ENCODE assay signal across 27 cellular contexts in the genomic region with DNA sequence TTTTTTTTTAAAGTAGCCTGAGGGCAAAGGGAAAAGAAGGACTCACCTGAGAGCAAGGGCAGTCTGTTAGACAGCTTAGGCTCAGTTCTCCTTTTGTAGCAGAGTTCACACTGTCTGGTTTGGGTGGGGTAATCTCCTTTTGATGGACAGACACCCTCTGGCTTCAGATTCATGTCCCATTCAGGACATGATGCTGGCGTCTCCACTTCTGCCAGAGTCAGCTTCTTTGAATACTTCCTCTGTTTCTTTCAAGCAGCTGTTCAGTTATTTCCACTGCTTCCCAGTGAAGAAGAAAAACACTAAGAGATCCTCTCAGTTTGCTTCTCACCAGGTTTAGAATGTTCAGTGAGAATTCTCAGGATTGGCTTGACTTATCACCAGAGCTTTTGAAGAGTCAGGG.
"Had no signal": no experiment of that assay in that cellular context is flagged by ENCODE, and none has a peak within 500 bp of the region (broad histone marks: within the 10 kb centered on the region; RNA-seq: fewer than 3 reads in every experiment).

No MANE protein-coding gene starts in this region.

- H3K4me3 Mint-ChIP-seq: activated CD4-positive, alpha-beta memory T cell treated with anti-CD3 and anti-CD28 coated beads, Interleukin-2, amount 10 ng/mL, durations not matched to agents 7 days and 5 days; activated CD4-positive, alpha-beta T cell treated with anti-CD3 and anti-CD28 coated beads for 36 hours; activated CD4-positive, alpha-beta T cell treated with anti-CD3 and anti-CD28 coated beads, Interleukin-2, amount 10 ng/mL, durations not matched to agents 24 days and 14 days; activated naive CD4-positive, alpha-beta T cell treated with anti-CD3 and anti-CD28 coated beads, Interleukin-2, amount 10 ng/mL, durations not matched to agents 7 days and 5 days; activated naive CD8-positive, alpha-beta T cell; activated T-cell treated with anti-CD3 and anti-CD28 coated beads, Interleukin-2, amount 50 U/mL, for 24 hours; activated T-cell treated with anti-CD3 and anti-CD28 coated beads, Interleukin-2, amount 50 U/mL, for 72 hours; central memory CD8-positive, alpha-beta T cell; dendritic cell treated with granulocyte-macrophage colony-stimulating factor and Interleukin-4, amounts not matched to agents 40 ng/mL and 50 ng/mL, for 4 days; endodermal cell had no signal

- H3K27ac Mint-ChIP-seq: activated CD4-positive, alpha-beta memory T cell treated with anti-CD3 and anti-CD28 coated beads, Interleukin-2, amount 10 ng/mL, durations not matched to agents 7 days and 5 days; activated CD4-positive, alpha-beta T cell treated with anti-CD3 and anti-CD28 coated beads for 36 hours; activated CD4-positive, alpha-beta T cell treated with anti-CD3 and anti-CD28 coated beads, Interleukin-2, amount 10 ng/mL, durations not matched to agents 24 days and 14 days; activated naive CD4-positive, alpha-beta T cell treated with anti-CD3 and anti-CD28 coated beads, Interleukin-2, amount 10 ng/mL, durations not matched to agents 7 days and 5 days; activated naive CD8-positive, alpha-beta T cell; activated T-cell treated with anti-CD3 and anti-CD28 coated beads, Interleukin-2, amount 50 U/mL, for 24 hours; dendritic cell treated with granulocyte-macrophage colony-stimulating factor and Interleukin-4, amounts not matched to agents 40 ng/mL and 50 ng/mL, for 4 days; endodermal cell had no signal

- FAIRE-seq: bronchial epithelial cell had no signal

- ATAC-seq: activated CD4-positive, alpha-beta T cell treated with anti-CD3 and anti-CD28 coated beads for 36 hours; activated T-cell treated with anti-CD3 and anti-CD28 coated beads, Interleukin-2, amount 50 U/mL, for 72 hours; esophagus mucosa had no signal

- H3K27ac ChIP-seq: brain microvascular endothelial cell, coronary artery, dorsolateral prefrontal cortex had no signal

- H3K4me1 Mint-ChIP-seq: activated CD4-positive, alpha-beta memory T cell treated with anti-CD3 and anti-CD28 coated beads, Interleukin-2, amount 10 ng/mL, durations not matched to agents 7 days and 5 days; activated CD4-positive, alpha-beta T cell treated with anti-CD3 and anti-CD28 coated beads for 36 hours; activated CD4-positive, alpha-beta T cell treated with anti-CD3 and anti-CD28 coated beads, Interleukin-2, amount 10 ng/mL, durations not matched to agents 24 days and 14 days; activated naive CD4-positive, alpha-beta T cell treated with anti-CD3 and anti-CD28 coated beads, Interleukin-2, amount 10 ng/mL, durations not matched to agents 7 days and 5 days; central memory CD8-positive, alpha-beta T cell; endodermal cell had no signal

- H3K27me3 ChIP-seq: brain microvascular endothelial cell had no signal

- H3K9me3 Mint-ChIP-seq: activated CD4-positive, alpha-beta memory T cell treated with anti-CD3 and anti-CD28 coated beads, Interleukin-2, amount 10 ng/mL, durations not matched to agents 7 days and 5 days; activated CD4-positive, alpha-beta T cell treated with anti-CD3 and anti-CD28 coated beads, Interleukin-2, amount 10 ng/mL, durations not matched to agents 24 days and 14 days; activated naive CD4-positive, alpha-beta T cell treated with anti-CD3 and anti-CD28 coated beads, Interleukin-2, amount 10 ng/mL, durations not matched to agents 7 days and 5 days; activated T-cell treated with anti-CD3 and anti-CD28 coated beads, Interleukin-2, amount 50 U/mL, for 24 hours; activated T-cell treated with anti-CD3 and anti-CD28 coated beads, Interleukin-2, amount 50 U/mL, for 72 hours; central memory CD8-positive, alpha-beta T cell; dendritic cell treated with granulocyte-macrophage colony-stimulating factor and Interleukin-4, amounts not matched to agents 40 ng/mL and 50 ng/mL, for 4 days; endodermal cell had no signal

- H3K36me3 ChIP-seq: brain microvascular endothelial cell had no signal

- H3K36me3 Mint-ChIP-seq: activated naive CD4-positive, alpha-beta T cell treated with anti-CD3 and anti-CD28 coated beads, Interleukin-2, amount 10 ng/mL, durations not matched to agents 7 days and 5 days; activated naive CD8-positive, alpha-beta T cell had no signal

- H3K4me3 ChIP-seq: coronary artery, dorsolateral prefrontal cortex had no signal

- DNase-seq: activated CD4-positive, alpha-beta memory T cell treated with anti-CD3 and anti-CD28 coated beads, Interleukin-2, amount 10 ng/mL, durations not matched to agents 7 days and 5 days; activated CD4-positive, alpha-beta T cell treated with anti-CD3 and anti-CD28 coated beads for 36 hours; activated CD4-positive, alpha-beta T cell treated with anti-CD3 and anti-CD28 coated beads, Interleukin-2, amount 10 ng/mL, durations not matched to agents 24 days and 14 days; activated CD4-positive, alpha-beta T cell treated with anti-CD3 and anti-CD28 coated beads, Interleukin-2, amount 50 U/mL, for 4 hours; activated CD4-positive, CD25-positive, alpha-beta regulatory T cell; activated CD4-positive, CD25-positive, alpha-beta regulatory T cell treated with anti-CD3 and anti-CD28 coated beads, Interleukin-2, amount 50 U/mL, for 72 hours; activated CD8-positive, alpha-beta memory T cell treated with anti-CD3 and anti-CD28 coated beads, Interleukin-2, amount 50 U/mL, for 48 hours; activated gamma-delta T cell; activated naive CD4-positive, alpha-beta T cell; activated naive CD4-positive, alpha-beta T cell treated with anti-CD3 and anti-CD28 coated beads, Interleukin-2, amount 10 ng/mL, durations not matched to agents 7 days and 5 days; activated T-cell treated with anti-CD3 and anti-CD28 coated beads for 4 hours; activated T-cell treated with anti-CD3 and anti-CD28 coated beads, Interleukin-2, amount 50 U/mL, for 24 hours; activated T-cell treated with anti-CD3 and anti-CD28 coated beads, Interleukin-2, amount 50 U/mL, for 72 hours; amniotic stem cell; anterior cingulate cortex; brain microvascular endothelial cell; dorsolateral prefrontal cortex; effector memory CD4-positive, alpha-beta T cell; endodermal cell; foreskin fibroblast; T-helper 2 cell had no signal
